23 cellular contexts compared by ENCODE assay signal in the genomic region with DNA sequence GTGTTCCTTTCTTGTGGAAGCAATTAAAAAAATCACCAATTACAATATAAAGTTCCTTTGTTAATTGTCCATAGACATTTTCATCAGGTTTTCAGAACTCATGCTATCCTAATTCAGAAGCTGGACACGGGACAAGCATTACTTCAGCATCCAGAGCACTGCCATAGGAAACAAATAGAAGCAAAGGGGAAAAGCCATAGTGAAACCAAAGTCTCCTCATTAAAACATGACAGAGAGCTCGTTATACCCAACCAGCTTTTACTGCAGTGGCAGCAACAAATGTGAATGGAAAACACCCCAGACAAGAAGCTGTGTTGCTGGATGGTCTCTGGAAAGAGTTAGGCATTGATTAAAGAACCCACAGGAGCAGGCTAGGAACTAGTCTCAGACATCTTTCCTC.
A peak's percentile ranks its signal among the peaks of the same experiment; 100 is the strongest.
DNase-seq lines count a peak whose midpoint lies in the region; TF ChIP-seq lines count a peak whose summit lies in the region.
"Had no signal": no experiment of that assay in that cellular context is flagged by ENCODE, and none has a peak within 500 bp of the region (broad histone marks: within the 10 kb centered on the region; RNA-seq: fewer than 3 reads in every experiment).

No MANE protein-coding gene starts in this region.

- no peak overlapping the region for H3K4me3 ChIP-seq in fibroblast of mammary gland (ENCODE audit: control insufficient read depth, low read depth, low read length)
- H3K4me3 ChIP-seq: GM12878, GM23338, MG63 had no signal

- no peaks in the 10 kb centered on the region for H3K4me1 Mint-ChIP-seq in activated CD4-positive, alpha-beta T cell treated with anti-CD3 and anti-CD28 coated beads, Interleukin-2, amount 10 ng/mL, durations not matched to agents 24 days and 14 days
- H3K4me1 Mint-ChIP-seq: GM23338, IgD-negative memory B cell had no signal

- no peak for TF ChIP-seq CTCF in fibroblast of mammary gland (conservative IDR thresholded peaks at IDR 0.05; ENCODE audit: control insufficient read depth, insufficient read depth, low read depth, low read length)

- no peak overlapping the region for H3K4me3 Mint-ChIP-seq in activated CD4-positive, alpha-beta T cell treated with anti-CD3 and anti-CD28 coated beads, Interleukin-2, amount 10 ng/mL, durations not matched to agents 24 days and 14 days
- H3K4me3 Mint-ChIP-seq: CD4-positive, alpha-beta T cell; GM23338; IgD-negative memory B cell had no signal

- H3K27me3 Mint-ChIP-seq in activated CD4-positive, alpha-beta T cell treated with anti-CD3 and anti-CD28 coated beads, Interleukin-2, amount 10 ng/mL, durations not matched to agents 24 days and 14 days: no peaks in the 10 kb centered on the region
- H3K27me3 Mint-ChIP-seq: CD4-positive, alpha-beta T cell had no signal

- intact Hi-C loops in activated CD4-positive, alpha-beta T cell treated with anti-CD3 and anti-CD28 coated beads, Interleukin-2, amount 10 ng/mL, durations not matched to agents 24 days and 14 days (cut with micrococcal nuclease): no loop called here

- DNase-seq in activated CD4-positive, alpha-beta T cell treated with anti-CD3 and anti-CD28 coated beads, Interleukin-2, amount 10 ng/mL, durations not matched to agents 24 days and 14 days: peak; percentile 40
- no peak for DNase-seq in activated CD4-positive, alpha-beta T cell treated with anti-CD3 and anti-CD28 coated beads for 1 hour
- DNase-seq in fibroblast of mammary gland (ENCODE audit: low read depth) (peak; percentile 1), medulla oblongata (ENCODE audit: extremely low spot score) (peak; percentile 29), superior temporal gyrus (ENCODE audit: extremely low spot score) (peak; percentile 29), RPMI8226 (no peak), NCI-H526 (lab: John Stamatoyannopoulos, UW) (no peak), NCI-H345 (lab: John Stamatoyannopoulos, UW) (no peak)
- DNase-seq: 8988T; CD4-positive, alpha-beta T cell; DMS153; EL; Karpas-422; NCI-H1092; NCI-H1436 treated with DMSO at 0.1 percent for 48 hours; NCI-H2029; NCI-H2171 treated with DMSO at 0.1 percent for 48 hours; NCI-H446 treated with DMSO at 0.1 percent for 48 hours; SHP77 treated with DMSO at 0.1 percent for 48 hours had no signal

- H3K36me3 Mint-ChIP-seq in activated CD4-positive, alpha-beta T cell treated with anti-CD3 and anti-CD28 coated beads, Interleukin-2, amount 10 ng/mL, durations not matched to agents 24 days and 14 days (ENCODE audit: low read depth): no peaks in the 10 kb centered on the region
- H3K36me3 Mint-ChIP-seq: IgD-negative memory B cell had no signal

- no peaks in the 10 kb centered on the region for H3K9me3 Mint-ChIP-seq in activated CD4-positive, alpha-beta T cell treated with anti-CD3 and anti-CD28 coated beads, Interleukin-2, amount 10 ng/mL, durations not matched to agents 24 days and 14 days
- H3K9me3 Mint-ChIP-seq: CD4-positive, alpha-beta T cell; GM23338; IgD-negative memory B cell had no signal

- H3K27ac Mint-ChIP-seq in activated CD4-positive, alpha-beta T cell treated with anti-CD3 and anti-CD28 coated beads, Interleukin-2, amount 10 ng/mL, durations not matched to agents 24 days and 14 days: no peak overlapping the region
- H3K27ac Mint-ChIP-seq: CD4-positive, alpha-beta T cell; GM23338; IgD-negative memory B cell had no signal

Comparison
In these comparisons a context has a peak if more than half of its experiments do, and no peak if none do; other contexts are left out.
1. DNase-seq: peak in activated CD4-positive, alpha-beta T cell treated with anti-CD3 and anti-CD28 coated beads, Interleukin-2, amount 10 ng/mL, durations not matched to agents 24 days and 14 days (single experiment), fibroblast of mammary gland (single experiment), medulla oblongata (single experiment) and superior temporal gyrus (single experiment); none in activated CD4-positive, alpha-beta T cell treated with anti-CD3 and anti-CD28 coated beads for 1 hour (single experiment), RPMI8226 (single experiment), NCI-H526 (0 of 2) and NCI-H345 (single experiment).